ENCODE assay signal across 9 cellular contexts in genomic region chr9:114389612-114390368, GRCh38. TPM values are rescaled to one million over a fixed set of nuclear protein-coding genes. Genes with fewer than 3 reads are reported as not detected.
DNase-seq lines count a peak whose midpoint lies in the region; ATAC-seq and TF ChIP-seq lines count a peak whose summit lies in the region.
"Had no signal": no experiment of that assay in that cellular context is flagged by ENCODE, and none has a peak within 500 bp of the region (broad histone marks: within the 10 kb centered on the region; RNA-seq: fewer than 3 reads in every experiment).

No MANE protein-coding gene starts in this region.

- H3K27me3 ChIP-seq in transverse colon (no peaks in the 10 kb centered on the region), MG63 (no peaks in the 10 kb centered on the region)
- H3K27me3 ChIP-seq: pancreas had no signal

- CTCF ChIA-PET in activated naive CD4-positive, alpha-beta T cell treated with anti-CD3 and anti-CD28 coated beads, Interleukin-2, amount 10 ng/mL, durations not matched to agents 7 days and 5 days (lab: Charles Lee), result interaction anchor here (0.6 to 6.8 kb wide), 7 partner anchors 16 to 48 kb away, joined by 3 to 65 read pairs (median 3); no protein-coding TSS in a partner anchor

- H3K4me1 ChIP-seq in transverse colon, result peaks cover 26 to 94% (median 86%) of the 10 kb centered on the region in 4 donors

- peaks cover 70% of the 10 kb centered on the region for H3K36me3 Mint-ChIP-seq in activated naive CD4-positive, alpha-beta T cell treated with anti-CD3 and anti-CD28 coated beads, Interleukin-2, amount 10 ng/mL, durations not matched to agents 7 days and 5 days
- H3K36me3 Mint-ChIP-seq in T-helper 1 cell treated with Interleukin-12 subunit alpha and Interleukin-12 subunit beta and Interleukin-4 antibody, amounts not matched to agents 30 μg/mL and 1 μg/mL, for 36 hours (ENCODE audit: low read depth), result peaks cover 54% of the 10 kb centered on the region
- H3K36me3 Mint-ChIP-seq in glutamatergic neuron (ENCODE audit: unreplicated experiment), result no peaks in the 10 kb centered on the region

- ATAC-seq in HG02981 (IDR thresholded peaks at IDR 0.05; ENCODE audit: unreplicated experiment), result no peak
- no peak for ATAC-seq in HG03159 (IDR thresholded peaks at IDR 0.05; ENCODE audit: unreplicated experiment)
- ATAC-seq: pancreas had no signal

- H3K9me3 ChIP-seq in transverse colon, result no peaks in the 10 kb centered on the region
- H3K9me3 ChIP-seq in MG63, result no peaks in the 10 kb centered on the region
- H3K9me3 ChIP-seq: pancreas had no signal

- H3K36me3 ChIP-seq in transverse colon (no peaks in the 10 kb centered on the region), MG63 (no peaks in the 10 kb centered on the region)
- H3K36me3 ChIP-seq: pancreas had no signal

- no peaks in the 10 kb centered on the region for H3K9me3 Mint-ChIP-seq in activated naive CD4-positive, alpha-beta T cell treated with anti-CD3 and anti-CD28 coated beads, Interleukin-2, amount 10 ng/mL, durations not matched to agents 7 days and 5 days
- no peaks in the 10 kb centered on the region for H3K9me3 Mint-ChIP-seq in T-helper 1 cell treated with Interleukin-12 subunit alpha and Interleukin-12 subunit beta and Interleukin-4 antibody, amounts not matched to agents 30 μg/mL and 1 μg/mL, for 36 hours
- H3K9me3 Mint-ChIP-seq in glutamatergic neuron (ENCODE audit: unreplicated experiment), result peaks cover 3% of the 10 kb centered on the region

- peak overlapping the region; percentile 100 for H3K27ac Mint-ChIP-seq in activated naive CD4-positive, alpha-beta T cell treated with anti-CD3 and anti-CD28 coated beads, Interleukin-2, amount 10 ng/mL, durations not matched to agents 7 days and 5 days
- peak overlapping the region; percentile 93 for H3K27ac Mint-ChIP-seq in T-helper 1 cell treated with Interleukin-12 subunit alpha and Interleukin-12 subunit beta and Interleukin-4 antibody, amounts not matched to agents 30 μg/mL and 1 μg/mL, for 36 hours
- H3K27ac Mint-ChIP-seq in glutamatergic neuron (ENCODE audit: unreplicated experiment), result peak overlapping the region; percentile 2

- TF ChIP-seq EP300 in transverse colon (IDR thresholded peaks at IDR 0.05; ENCODE audit: low read depth), result no peak

- H3K4me3 ChIP-seq in transverse colon (no peak overlapping the region), MG63 (no peak overlapping the region)
- H3K4me3 ChIP-seq: pancreas had no signal

- DNase-seq in activated naive CD4-positive, alpha-beta T cell treated with anti-CD3 and anti-CD28 coated beads, Interleukin-2, amount 10 ng/mL, durations not matched to agents 7 days and 5 days, result no peak
- DNase-seq in activated naive CD4-positive, alpha-beta T cell (lab: John Stamatoyannopoulos, UW), result no peak
- DNase-seq in glutamatergic neuron (no peak), transverse colon (no peak), MG63 (no peak)
- DNase-seq: pancreas had no signal

- H3K4me3 Mint-ChIP-seq in activated naive CD4-positive, alpha-beta T cell treated with anti-CD3 and anti-CD28 coated beads, Interleukin-2, amount 10 ng/mL, durations not matched to agents 7 days and 5 days, result peak overlapping the region; percentile 100
- H3K4me3 Mint-ChIP-seq in T-helper 1 cell treated with Interleukin-12 subunit alpha and Interleukin-12 subunit beta and Interleukin-4 antibody, amounts not matched to agents 30 μg/mL and 1 μg/mL, for 36 hours, result peak overlapping the region; percentile 96
- no peak overlapping the region for H3K4me3 Mint-ChIP-seq in glutamatergic neuron (ENCODE audit: unreplicated experiment)

- peak overlapping the region; percentile 86 to 91 (median 90) for H3K27ac ChIP-seq in transverse colon
- H3K27ac ChIP-seq: pancreas had no signal

- no peaks in the 10 kb centered on the region for H3K27me3 Mint-ChIP-seq in activated naive CD4-positive, alpha-beta T cell treated with anti-CD3 and anti-CD28 coated beads, Interleukin-2, amount 10 ng/mL, durations not matched to agents 7 days and 5 days
- no peaks in the 10 kb centered on the region for H3K27me3 Mint-ChIP-seq in T-helper 1 cell treated with Interleukin-12 subunit alpha and Interleukin-12 subunit beta and Interleukin-4 antibody, amounts not matched to agents 30 μg/mL and 1 μg/mL, for 36 hours (ENCODE audit: low read depth)
- H3K27me3 Mint-ChIP-seq in glutamatergic neuron (ENCODE audit: unreplicated experiment), result no peaks in the 10 kb centered on the region

- 77 to 88% methylated on average over 3 to 7 of the region's 7 CpGs for WGBS in transverse colon (ENCODE audit: low coverage in 1 of 2), 2 donors

- in situ Hi-C loops in transverse colon (cut with MboI; ENCODE audit: low pct_ligation_motif_present in 1 of 4, low pct_unique_long_range_greater_than_20kb in 1 of 4, low sequenced_read_pairs in 3 of 4), result no loop called here

- TF ChIP-seq CTCF in glutamatergic neuron (IDR thresholded peaks at IDR 0.05; ENCODE audit: partially characterized antibody, unreplicated experiment), result no peak
- TF ChIP-seq CTCF in transverse colon (IDR thresholded peaks at IDR 0.05), result no peak

- intact Hi-C loops in transverse colon (cut with DNase I; ENCODE audit: low total_unique reads), result loop anchor here (10.0 kb wide), 1 partner anchor 45 kb away; no protein-coding TSS in a partner anchor

- peaks cover 66% of the 10 kb centered on the region for H3K4me1 Mint-ChIP-seq in activated naive CD4-positive, alpha-beta T cell treated with anti-CD3 and anti-CD28 coated beads, Interleukin-2, amount 10 ng/mL, durations not matched to agents 7 days and 5 days
- H3K4me1 Mint-ChIP-seq in T-helper 1 cell treated with Interleukin-12 subunit alpha and Interleukin-12 subunit beta and Interleukin-4 antibody, amounts not matched to agents 30 μg/mL and 1 μg/mL, for 36 hours (ENCODE audit: low read depth), result peaks cover 53% of the 10 kb centered on the region
- H3K4me1 Mint-ChIP-seq in glutamatergic neuron (ENCODE audit: low read depth, unreplicated experiment), result peaks cover 33% of the 10 kb centered on the region

- no peak for TF ChIP-seq POLR2A in transverse colon (IDR thresholded peaks at IDR 0.05)

RNA-seq across cellular contexts. Expression of gene AKNA, which starts 2.0 kb away (rescaled TPM):
- total RNA-seq in glutamatergic neuron (ENCODE audit: unreplicated experiment) (32.6 TPM), transverse colon (10 to 100 TPM; 34.8 to 63.2 (median 48.6) TPM)
- 0.17 and 1.4 TPM in 2 replicates for total RNA-seq in MG63 (2014; rRNA removed; shearing (Covaris generic); ENCODE audit: low replicate concordance)

Comparison
In these comparisons a context has a peak if more than half of its experiments do, and no peak if none do; other contexts are left out.
1. H3K27ac Mint-ChIP-seq: peak in every context shown above with its lines; median percentile 100 in activated naive CD4-positive, alpha-beta T cell treated with anti-CD3 and anti-CD28 coated beads, Interleukin-2, amount 10 ng/mL, durations not matched to agents 7 days and 5 days; 93 in T-helper 1 cell treated with Interleukin-12 subunit alpha and Interleukin-12 subunit beta and Interleukin-4 antibody, amounts not matched to agents 30 μg/mL and 1 μg/mL, for 36 hours; 2 in glutamatergic neuron.
2. RNA of gene AKNA, which starts 2.0 kb away (total RNA-seq): 34.8 to 63.2 TPM in transverse colon and 32.6 TPM in glutamatergic neuron (single experiment); 0.17 to 1.4 TPM in MG63; every median in the first group is over 10 times any median in the second.